ENCODE assay signal across 8 cellular contexts in genomic region chr17:17994271-17994670, GRCh38. TPM values are rescaled to one million over a fixed set of nuclear protein-coding genes. Genes with fewer than 3 reads are reported as not detected.
DNase-seq lines count a peak whose midpoint lies in the region; ATAC-seq and TF ChIP-seq lines count a peak whose summit lies in the region.

No MANE protein-coding gene starts in this region.

- no peak for ATAC-seq in HG02759 (IDR thresholded peaks at IDR 0.05; ENCODE audit: unreplicated experiment)
- ATAC-seq in GM21619 (IDR thresholded peaks at IDR 0.05; ENCODE audit: unreplicated experiment), result no peak

- TF ChIP-seq CTCF in chondrocyte (IDR thresholded peaks at IDR 0.05) (peak; percentile 69), neural crest cell (conservative IDR thresholded peaks at IDR 0.05) (peak; percentile 48)

- no peak overlapping the region for H3K4me3 Mint-ChIP-seq in chondrocyte (ENCODE audit: unreplicated experiment)
- no peak overlapping the region for H3K4me3 Mint-ChIP-seq in neural crest cell

- H3K27ac Mint-ChIP-seq in chondrocyte (ENCODE audit: unreplicated experiment) (peak overlapping the region; percentile 76), neural crest cell (ENCODE audit: unreplicated experiment) (peak overlapping the region; percentile 65)

- DNase-seq in ELR (ENCODE audit: low read depth), result peak; percentile 62
- DNase-seq in NCI-H2171 treated with DMSO at 0.1 percent for 48 hours (lab: John Stamatoyannopoulos, UW), result peak; percentile 54
- no peak for DNase-seq in chondrocyte (ENCODE audit: low spot score)
- peak; percentile 26 for DNase-seq in neural crest cell (ENCODE audit: low read depth, low spot score)
- DNase-seq in SKM-1 (lab: John Stamatoyannopoulos, UW; ENCODE audit: unreplicated experiment), result no peak
- DNase-seq in COLO829 (ENCODE audit: low spot score), result no peak

- H3K27me3 Mint-ChIP-seq in chondrocyte (ENCODE audit: low read depth), result no peaks in the 10 kb centered on the region
- H3K27me3 Mint-ChIP-seq in neural crest cell (ENCODE audit: low read depth), result no peaks in the 10 kb centered on the region

- H3K4me1 Mint-ChIP-seq in chondrocyte (ENCODE audit: low read depth) (peaks cover 21% of the 10 kb centered on the region), neural crest cell (peaks cover 9% of the 10 kb centered on the region)

- H3K36me3 Mint-ChIP-seq in chondrocyte (ENCODE audit: low read depth) (peaks cover 2% of the 10 kb centered on the region), neural crest cell (ENCODE audit: low read depth) (no peaks in the 10 kb centered on the region)

- H3K9me3 Mint-ChIP-seq in chondrocyte (ENCODE audit: low read depth), result no peaks in the 10 kb centered on the region
- H3K9me3 Mint-ChIP-seq in neural crest cell, result no peaks in the 10 kb centered on the region

RNA-seq across cellular contexts. Expression of gene DRC3, which starts 21.6 kb away (rescaled TPM):
- total RNA-seq in chondrocyte, result 1.2 to 2.6 TPM (median 1.5 TPM) in 3 replicates
- total RNA-seq in neural crest cell, result 0.61 and 1.6 TPM in 2 replicates

RNA-seq across cellular contexts. Expression of gene TOM1L2, which starts 22.1 kb away (rescaled TPM):
- total RNA-seq in chondrocyte, result 55.0 to 60.2 TPM (median 56.1 TPM) in 3 replicates
- 15.9 and 16.3 TPM in 2 replicates for total RNA-seq in neural crest cell

RNA-seq across cellular contexts. Expression of gene ATPAF2, which starts 44.7 kb away (rescaled TPM):
- total RNA-seq in chondrocyte (18.0 to 19.3 TPM (median 18.4 TPM) in 3 replicates), neural crest cell (20.3 and 23.1 TPM in 2 replicates)

RNA-seq across cellular contexts. Expression of gene GID4, which starts 44.9 kb away (rescaled TPM):
- total RNA-seq in chondrocyte (9.7 to 10.5 TPM (median 9.8 TPM) in 3 replicates), neural crest cell (11.8 and 12.2 TPM in 2 replicates)

Comparison
In these comparisons a context has a peak if more than half of its experiments do, and no peak if none do; other contexts are left out.
1. DNase-seq: peak in ELR (single experiment), NCI-H2171 treated with DMSO at 0.1 percent for 48 hours (single experiment) and neural crest cell (single experiment); none in chondrocyte (single experiment), SKM-1 (single experiment) and COLO829 (single experiment).